In genomic region chr6:64023693-64024092, GRCh38 we compare ENCODE assay signal across 38 cellular contexts.
"Had no signal": no experiment of that assay in that cellular context is flagged by ENCODE, and none has a peak within 500 bp of the region (broad histone marks: within the 10 kb centered on the region; RNA-seq: fewer than 3 reads in every experiment).

No MANE protein-coding gene starts in this region.

- H3K9me3 Mint-ChIP-seq: activated naive CD4-positive, alpha-beta T cell treated with anti-CD3 and anti-CD28 coated beads for 36 hours; activated naive CD4-positive, alpha-beta T cell treated with anti-CD3 and anti-CD28 coated beads, Interleukin-2, amount 50 U/mL, for 24 hours; activated naive CD8-positive, alpha-beta T cell treated with anti-CD3 and anti-CD28 coated beads, Interleukin-2, amount 10 ng/mL, durations not matched to agents 7 days and 5 days; activated T-cell treated with anti-CD3 and anti-CD28 coated beads, Interleukin-2, amount 50 U/mL, for 24 hours; activated T-helper 17 cell treated with anti-CD3 and anti-CD28 coated beads, Interleukin-2, amount 50 U/mL, for 72 hours had no signal

- H3K27me3 Mint-ChIP-seq: activated naive CD4-positive, alpha-beta T cell treated with anti-CD3 and anti-CD28 coated beads, Interleukin-2, amount 10 ng/mL, durations not matched to agents 7 days and 5 days; activated naive CD4-positive, alpha-beta T cell treated with anti-CD3 and anti-CD28 coated beads, Interleukin-2, amount 50 U/mL, for 24 hours; activated naive CD8-positive, alpha-beta T cell; activated naive CD8-positive, alpha-beta T cell treated with anti-CD3 and anti-CD28 coated beads for 36 hours; activated naive CD8-positive, alpha-beta T cell treated with anti-CD3 and anti-CD28 coated beads, Interleukin-2, amount 10 ng/mL, durations not matched to agents 7 days and 5 days; activated naive CD8-positive, alpha-beta T cell treated with anti-CD3 and anti-CD28 coated beads, Interleukin-2, amount 50 U/mL, for 24 hours; activated T-cell treated with anti-CD3 and anti-CD28 coated beads, Interleukin-2, amount 50 U/mL, for 24 hours; activated T-helper 17 cell treated with anti-CD3 and anti-CD28 coated beads, Interleukin-2, amount 50 U/mL, for 72 hours; brain; central memory CD8-positive, alpha-beta T cell had no signal

- H3K27ac Mint-ChIP-seq: activated naive CD4-positive, alpha-beta T cell treated with anti-CD3 and anti-CD28 coated beads for 36 hours; activated naive CD4-positive, alpha-beta T cell treated with anti-CD3 and anti-CD28 coated beads, Interleukin-2, amount 10 ng/mL, durations not matched to agents 7 days and 5 days; activated naive CD4-positive, alpha-beta T cell treated with anti-CD3 and anti-CD28 coated beads, Interleukin-2, amount 50 U/mL, for 24 hours; activated naive CD4-positive, alpha-beta T cell treated with anti-CD3 and anti-CD28 coated beads, Interleukin-2, amount 50 U/mL, for 72 hours; activated naive CD8-positive, alpha-beta T cell; activated naive CD8-positive, alpha-beta T cell treated with anti-CD3 and anti-CD28 coated beads for 36 hours; activated naive CD8-positive, alpha-beta T cell treated with anti-CD3 and anti-CD28 coated beads, Interleukin-2, amount 10 ng/mL, durations not matched to agents 7 days and 5 days; activated naive CD8-positive, alpha-beta T cell treated with anti-CD3 and anti-CD28 coated beads, Interleukin-2, amount 50 U/mL, for 24 hours; activated T-cell treated with anti-CD3 and anti-CD28 coated beads, Interleukin-2, amount 50 U/mL, for 24 hours; activated T-cell treated with anti-CD3 and anti-CD28 coated beads, Interleukin-2, amount 50 U/mL, for 72 hours; activated T-helper 1 cell treated with anti-CD3 and anti-CD28 coated beads, Interleukin-12 subunit alpha, Interleukin-12 subunit beta, Interleukin-2, Interleukin-4 antibody, amounts not matched to agents 30 ng/mL and 10 ng/mL and 1 ng/mL, durations not matched to agents 14 hours and 24 hours and 36 hours; activated T-helper 17 cell treated with anti-CD3 and anti-CD28 coated beads, Interleukin-2, amount 50 U/mL, for 72 hours; activated T-helper 2 cell treated with anti-CD3 and anti-CD28 coated beads, Interferon-gamma antibody, Interleukin-2, Interleukin-4, amounts not matched to agents 10 μg/mL and 5 μg/mL and 100 μg/mL, durations not matched to agents 14 hours and 24 hours and 36 hours; brain had no signal

- DNase-seq: activated effector memory CD4-positive, alpha-beta T cell treated with anti-CD3 and anti-CD28 coated beads, Interleukin-2, amount 50 U/mL, for 16 hours; activated effector memory CD4-positive, alpha-beta T cell treated with Interleukin-2 at 50 U/mL for 16 hours; activated gamma-delta T cell; activated gamma-delta T cell treated with Interleukin-2 at 50 U/mL for 16 hours; activated naive CD4-positive, alpha-beta T cell; activated naive CD4-positive, alpha-beta T cell treated with anti-CD3 and anti-CD28 coated beads for 36 hours; activated naive CD4-positive, alpha-beta T cell treated with anti-CD3 and anti-CD28 coated beads, Interleukin-2, amount 10 ng/mL, durations not matched to agents 7 days and 5 days; activated naive CD4-positive, alpha-beta T cell treated with anti-CD3 and anti-CD28 coated beads, Interleukin-2, amount 50 U/mL, for 16 hours; activated naive CD4-positive, alpha-beta T cell treated with Interleukin-2 at 50 U/mL for 16 hours; activated naive CD8-positive, alpha-beta T cell treated with anti-CD3 and anti-CD28 coated beads for 36 hours; activated naive CD8-positive, alpha-beta T cell treated with anti-CD3 and anti-CD28 coated beads, Interleukin-2, amount 10 ng/mL, durations not matched to agents 7 days and 5 days; activated naive CD8-positive, alpha-beta T cell treated with anti-CD3 and anti-CD28 coated beads, Interleukin-2, amount 50 U/mL, for 24 hours; activated T-cell treated with anti-CD3 and anti-CD28 coated beads, Interleukin-2, amount 50 U/mL, for 1 hour; activated T-cell treated with anti-CD3 and anti-CD28 coated beads, Interleukin-2, amount 50 U/mL, for 24 hours; activated T-cell treated with anti-CD3 and anti-CD28 coated beads, Interleukin-2, amount 50 U/mL, for 4 hours; activated T-cell treated with anti-CD3 and anti-CD28 coated beads, Interleukin-2, amount 50 U/mL, for 48 hours; activated T-cell treated with anti-CD3 and anti-CD28 coated beads, Interleukin-2, amount 50 U/mL, for 72 hours; adrenal gland; amniotic stem cell; amygdala; anterior cingulate cortex; aorta; body of pancreas; brain microvascular endothelial cell; caudate nucleus; central memory CD4-positive, alpha-beta T cell; cerebellar nuclear complex had no signal

- H3K27me3 ChIP-seq: adrenal gland, ascending aorta, body of pancreas, brain microvascular endothelial cell, breast epithelium, cardiac muscle cell had no signal

- H3K36me3 Mint-ChIP-seq: activated naive CD4-positive, alpha-beta T cell treated with anti-CD3 and anti-CD28 coated beads, Interleukin-2, amount 10 ng/mL, durations not matched to agents 7 days and 5 days; activated naive CD4-positive, alpha-beta T cell treated with anti-CD3 and anti-CD28 coated beads, Interleukin-2, amount 50 U/mL, for 24 hours; activated naive CD4-positive, alpha-beta T cell treated with anti-CD3 and anti-CD28 coated beads, Interleukin-2, amount 50 U/mL, for 72 hours; activated naive CD8-positive, alpha-beta T cell; activated naive CD8-positive, alpha-beta T cell treated with anti-CD3 and anti-CD28 coated beads for 36 hours; activated naive CD8-positive, alpha-beta T cell treated with anti-CD3 and anti-CD28 coated beads, Interleukin-2, amount 10 ng/mL, durations not matched to agents 7 days and 5 days; brain had no signal

- H3K4me3 Mint-ChIP-seq: activated naive CD4-positive, alpha-beta T cell treated with anti-CD3 and anti-CD28 coated beads for 36 hours; activated naive CD4-positive, alpha-beta T cell treated with anti-CD3 and anti-CD28 coated beads, Interleukin-2, amount 10 ng/mL, durations not matched to agents 7 days and 5 days; activated naive CD4-positive, alpha-beta T cell treated with anti-CD3 and anti-CD28 coated beads, Interleukin-2, amount 50 U/mL, for 24 hours; activated naive CD8-positive, alpha-beta T cell; activated naive CD8-positive, alpha-beta T cell treated with anti-CD3 and anti-CD28 coated beads for 36 hours; activated naive CD8-positive, alpha-beta T cell treated with anti-CD3 and anti-CD28 coated beads, Interleukin-2, amount 10 ng/mL, durations not matched to agents 7 days and 5 days; activated naive CD8-positive, alpha-beta T cell treated with anti-CD3 and anti-CD28 coated beads, Interleukin-2, amount 50 U/mL, for 24 hours; activated T-cell treated with anti-CD3 and anti-CD28 coated beads, Interleukin-2, amount 50 U/mL, for 24 hours; activated T-cell treated with anti-CD3 and anti-CD28 coated beads, Interleukin-2, amount 50 U/mL, for 4 hours; activated T-cell treated with anti-CD3 and anti-CD28 coated beads, Interleukin-2, amount 50 U/mL, for 72 hours; activated T-helper 1 cell treated with anti-CD3 and anti-CD28 coated beads, Interleukin-12 subunit alpha, Interleukin-12 subunit beta, Interleukin-2, Interleukin-4 antibody, amounts not matched to agents 30 ng/mL and 10 ng/mL and 1 ng/mL, durations not matched to agents 14 hours and 24 hours and 36 hours; activated T-helper 17 cell treated with anti-CD3 and anti-CD28 coated beads, Interleukin-2, amount 50 U/mL, for 72 hours; brain; central memory CD8-positive, alpha-beta T cell had no signal

- H3K4me1 Mint-ChIP-seq: activated naive CD4-positive, alpha-beta T cell treated with anti-CD3 and anti-CD28 coated beads, Interleukin-2, amount 10 ng/mL, durations not matched to agents 7 days and 5 days; activated naive CD4-positive, alpha-beta T cell treated with anti-CD3 and anti-CD28 coated beads, Interleukin-2, amount 50 U/mL, for 24 hours; activated naive CD8-positive, alpha-beta T cell treated with anti-CD3 and anti-CD28 coated beads for 36 hours; activated naive CD8-positive, alpha-beta T cell treated with anti-CD3 and anti-CD28 coated beads, Interleukin-2, amount 10 ng/mL, durations not matched to agents 7 days and 5 days; activated naive CD8-positive, alpha-beta T cell treated with anti-CD3 and anti-CD28 coated beads, Interleukin-2, amount 50 U/mL, for 24 hours; activated T-helper 17 cell treated with anti-CD3 and anti-CD28 coated beads, Interleukin-2, amount 50 U/mL, for 72 hours; brain; central memory CD8-positive, alpha-beta T cell had no signal

- H3K4me3 ChIP-seq: adrenal gland, ascending aorta, body of pancreas, breast epithelium, cardiac muscle cell had no signal

- H3K4me1 ChIP-seq: adrenal gland, ascending aorta, body of pancreas, breast epithelium had no signal

- H3K27ac ChIP-seq: adrenal gland, ascending aorta, body of pancreas, brain microvascular endothelial cell, breast epithelium, cardiac muscle cell had no signal

- H3K36me3 ChIP-seq: adrenal gland, ascending aorta, brain microvascular endothelial cell, breast epithelium, cardiac muscle cell had no signal

- H3K9me3 ChIP-seq: adrenal gland, ascending aorta, body of pancreas had no signal
